Comparison of ENCODE assay signal across 1 cellular context in the genomic region with DNA sequence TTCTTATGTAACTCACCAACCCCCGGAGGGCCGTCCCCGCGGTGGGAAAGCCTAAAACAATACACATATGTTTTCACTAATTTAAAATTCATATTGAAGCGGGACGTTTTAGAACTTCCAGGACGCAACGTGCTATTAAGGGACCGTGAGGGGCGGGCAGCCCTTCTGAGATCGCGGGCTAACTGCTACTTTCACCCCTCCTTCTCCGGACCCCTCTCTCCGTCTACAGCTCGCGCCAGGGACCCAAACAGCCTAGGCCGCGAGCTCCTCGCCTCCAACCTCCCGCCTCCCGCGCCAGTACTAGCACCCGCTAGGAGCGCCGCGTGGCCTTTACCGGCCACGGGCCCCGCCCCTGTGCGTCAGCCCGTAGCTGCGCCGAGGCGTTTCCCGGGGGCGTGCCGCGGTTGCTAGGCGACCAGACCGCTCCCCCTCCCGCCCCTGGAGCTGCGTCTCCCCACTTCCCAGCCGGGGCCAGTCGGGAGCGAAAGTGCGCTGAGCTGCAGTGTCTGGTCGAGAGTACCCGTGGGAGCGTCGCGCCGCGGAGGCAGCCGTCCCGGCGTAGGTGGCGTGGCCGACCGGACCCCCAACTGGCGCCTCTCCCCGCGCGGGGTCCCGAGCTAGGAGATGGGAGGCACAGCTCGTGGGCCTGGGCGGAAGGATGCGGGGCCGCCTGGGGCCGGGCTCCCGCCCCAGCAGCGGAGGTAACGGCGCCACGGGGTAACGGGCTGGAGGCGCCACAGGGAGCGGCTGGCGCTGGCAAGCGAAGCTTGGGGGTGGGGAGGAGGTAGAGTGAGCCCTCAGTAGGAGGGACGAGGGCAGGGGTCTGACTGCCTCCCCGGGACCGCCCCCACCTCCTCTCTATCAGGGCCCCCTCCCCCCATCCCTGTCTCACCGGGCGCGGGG.
TF ChIP-seq lines count a peak whose summit lies in the region.

A gene (plus strand): TSS at position 457 of the 903 bp plus-strand sequence. CDS start 168 bp downstream, at position 625.

TF ChIP-seq in GM12878, 131 proteins besides CTCF, POLR2A, EP300 and RAD21 (continued from another document):
- TF ChIP-seq, protein P1, sequence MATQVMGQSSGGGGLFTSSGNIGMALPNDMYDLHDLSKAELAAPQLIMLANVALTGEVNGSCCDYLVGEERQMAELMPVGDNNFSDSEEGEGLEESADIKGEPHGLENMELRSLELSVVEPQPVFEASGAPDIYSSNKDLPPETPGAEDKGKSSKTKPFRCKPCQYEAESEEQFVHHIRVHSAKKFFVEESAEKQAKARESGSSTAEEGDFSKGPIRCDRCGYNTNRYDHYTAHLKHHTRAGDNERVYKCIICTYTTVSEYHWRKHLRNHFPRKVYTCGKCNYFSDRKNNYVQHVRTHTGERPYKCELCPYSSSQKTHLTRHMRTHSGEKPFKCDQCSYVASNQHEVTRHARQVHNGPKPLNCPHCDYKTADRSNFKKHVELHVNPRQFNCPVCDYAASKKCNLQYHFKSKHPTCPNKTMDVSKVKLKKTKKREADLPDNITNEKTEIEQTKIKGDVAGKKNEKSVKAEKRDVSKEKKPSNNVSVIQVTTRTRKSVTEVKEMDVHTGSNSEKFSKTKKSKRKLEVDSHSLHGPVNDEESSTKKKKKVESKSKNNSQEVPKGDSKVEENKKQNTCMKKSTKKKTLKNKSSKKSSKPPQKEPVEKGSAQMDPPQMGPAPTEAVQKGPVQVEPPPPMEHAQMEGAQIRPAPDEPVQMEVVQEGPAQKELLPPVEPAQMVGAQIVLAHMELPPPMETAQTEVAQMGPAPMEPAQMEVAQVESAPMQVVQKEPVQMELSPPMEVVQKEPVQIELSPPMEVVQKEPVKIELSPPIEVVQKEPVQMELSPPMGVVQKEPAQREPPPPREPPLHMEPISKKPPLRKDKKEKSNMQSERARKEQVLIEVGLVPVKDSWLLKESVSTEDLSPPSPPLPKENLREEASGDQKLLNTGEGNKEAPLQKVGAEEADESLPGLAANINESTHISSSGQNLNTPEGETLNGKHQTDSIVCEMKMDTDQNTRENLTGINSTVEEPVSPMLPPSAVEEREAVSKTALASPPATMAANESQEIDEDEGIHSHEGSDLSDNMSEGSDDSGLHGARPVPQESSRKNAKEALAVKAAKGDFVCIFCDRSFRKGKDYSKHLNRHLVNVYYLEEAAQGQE (IDR thresholded peaks at IDR 0.05; ENCODE audit: low read depth, low read length): 0 out of 2 replicates have a peak, but pooled peaks have one; percentile 12
- TF ChIP-seq, protein P2, sequence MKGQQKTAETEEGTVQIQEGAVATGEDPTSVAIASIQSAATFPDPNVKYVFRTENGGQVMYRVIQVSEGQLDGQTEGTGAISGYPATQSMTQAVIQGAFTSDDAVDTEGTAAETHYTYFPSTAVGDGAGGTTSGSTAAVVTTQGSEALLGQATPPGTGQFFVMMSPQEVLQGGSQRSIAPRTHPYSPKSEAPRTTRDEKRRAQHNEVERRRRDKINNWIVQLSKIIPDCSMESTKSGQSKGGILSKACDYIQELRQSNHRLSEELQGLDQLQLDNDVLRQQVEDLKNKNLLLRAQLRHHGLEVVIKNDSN (IDR thresholded peaks at IDR 0.05; ENCODE audit: borderline replicate concordance, extremely low read length, insufficient read depth, low read depth, low read length): no peak
- peak; percentile 87 for TF ChIP-seq CREB1 (IDR thresholded peaks at IDR 0.05; ENCODE audit: low read depth)
- peak; percentile 59; the same call in 1 of the 2 replicates for TF ChIP-seq POLR2AphosphoS2 (IDR thresholded peaks at IDR 0.05; ENCODE audit: low read depth, low read length)
- no peak for TF ChIP-seq RELA (IDR thresholded peaks at IDR 0.05; ENCODE audit: borderline replicate concordance, partially characterized antibody)
- TF ChIP-seq, protein P3, sequence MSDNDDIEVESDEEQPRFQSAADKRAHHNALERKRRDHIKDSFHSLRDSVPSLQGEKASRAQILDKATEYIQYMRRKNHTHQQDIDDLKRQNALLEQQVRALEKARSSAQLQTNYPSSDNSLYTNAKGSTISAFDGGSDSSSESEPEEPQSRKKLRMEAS (IDR thresholded peaks at IDR 0.05; ENCODE audit: low read depth, low read length): peak; percentile 95
- peak; percentile 60; the same call in 1 of the 2 replicates for TF ChIP-seq CHD2 (IDR thresholded peaks at IDR 0.05; ENCODE audit: borderline replicate concordance, low read depth, low read length)
- TF ChIP-seq IKZF1 (conservative IDR thresholded peaks at IDR 0.05): peak; percentile 97
- TF ChIP-seq IKZF2 (IDR thresholded peaks at IDR 0.05): peak; percentile 82 to 87
- TF ChIP-seq, protein P4, sequence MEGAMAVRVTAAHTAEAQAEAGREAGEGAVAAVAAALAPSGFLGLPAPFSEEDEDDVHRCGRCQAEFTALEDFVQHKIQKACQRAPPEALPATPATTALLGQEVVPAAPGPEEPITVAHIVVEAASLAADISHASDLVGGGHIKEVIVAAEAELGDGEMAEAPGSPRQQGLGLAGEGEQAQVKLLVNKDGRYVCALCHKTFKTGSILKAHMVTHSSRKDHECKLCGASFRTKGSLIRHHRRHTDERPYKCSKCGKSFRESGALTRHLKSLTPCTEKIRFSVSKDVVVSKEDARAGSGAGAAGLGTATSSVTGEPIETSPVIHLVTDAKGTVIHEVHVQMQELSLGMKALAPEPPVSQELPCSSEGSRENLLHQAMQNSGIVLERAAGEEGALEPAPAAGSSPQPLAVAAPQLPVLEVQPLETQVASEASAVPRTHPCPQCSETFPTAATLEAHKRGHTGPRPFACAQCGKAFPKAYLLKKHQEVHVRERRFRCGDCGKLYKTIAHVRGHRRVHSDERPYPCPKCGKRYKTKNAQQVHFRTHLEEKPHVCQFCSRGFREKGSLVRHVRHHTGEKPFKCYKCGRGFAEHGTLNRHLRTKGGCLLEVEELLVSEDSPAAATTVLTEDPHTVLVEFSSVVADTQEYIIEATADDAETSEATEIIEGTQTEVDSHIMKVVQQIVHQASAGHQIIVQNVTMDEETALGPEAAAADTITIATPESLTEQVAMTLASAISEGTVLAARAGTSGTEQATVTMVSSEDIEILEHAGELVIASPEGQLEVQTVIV (IDR thresholded peaks at IDR 0.05; ENCODE audit: borderline replicate concordance, partially characterized antibody): no peak
- TF ChIP-seq EGR1 (IDR thresholded peaks at IDR 0.05; ENCODE audit: borderline replicate concordance in 1 of 2, low read depth in 2 of 2, low read length in 2 of 2): peak; percentile 89 to 97
- 0 out of 2 replicates have a peak, but pooled peaks have one; percentile 6 for TF ChIP-seq TBL1XR1 (IDR thresholded peaks at IDR 0.05; ENCODE audit: low read depth, low read length)
- TF ChIP-seq NR2C2 (IDR thresholded peaks at IDR 0.05; ENCODE audit: borderline replicate concordance, control insufficient read depth, insufficient read length, low read depth): no peak
- TF ChIP-seq ESRRA (IDR thresholded peaks at IDR 0.05; ENCODE audit: low read length): 0 out of 2 replicates have a peak, but pooled peaks have one; percentile 24
- peak; percentile 6; the same call in 1 of the 2 replicates for TF ChIP-seq RFX5 (IDR thresholded peaks at IDR 0.05; ENCODE audit: low read depth, low read length)
- TF ChIP-seq, protein P5, sequence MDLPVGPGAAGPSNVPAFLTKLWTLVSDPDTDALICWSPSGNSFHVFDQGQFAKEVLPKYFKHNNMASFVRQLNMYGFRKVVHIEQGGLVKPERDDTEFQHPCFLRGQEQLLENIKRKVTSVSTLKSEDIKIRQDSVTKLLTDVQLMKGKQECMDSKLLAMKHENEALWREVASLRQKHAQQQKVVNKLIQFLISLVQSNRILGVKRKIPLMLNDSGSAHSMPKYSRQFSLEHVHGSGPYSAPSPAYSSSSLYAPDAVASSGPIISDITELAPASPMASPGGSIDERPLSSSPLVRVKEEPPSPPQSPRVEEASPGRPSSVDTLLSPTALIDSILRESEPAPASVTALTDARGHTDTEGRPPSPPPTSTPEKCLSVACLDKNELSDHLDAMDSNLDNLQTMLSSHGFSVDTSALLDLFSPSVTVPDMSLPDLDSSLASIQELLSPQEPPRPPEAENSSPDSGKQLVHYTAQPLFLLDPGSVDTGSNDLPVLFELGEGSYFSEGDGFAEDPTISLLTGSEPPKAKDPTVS (IDR thresholded peaks at IDR 0.05; ENCODE audit: low read depth, low read length): no peak
- no peak for TF ChIP-seq YY1 (IDR thresholded peaks at IDR 0.05; ENCODE audit: low read depth, low read length)
